ENCODE assay signal across 2 cellular contexts in genomic region chr14:63887899-63888298, GRCh38.
TF ChIP-seq lines count a peak whose summit lies in the region.

No MANE protein-coding gene starts in this region.

TF ChIP-seq in A549, 52 proteins besides CTCF, POLR2A, EP300 and RAD21 (continued from another document):
- no peak for TF ChIP-seq ELK1 (IDR thresholded peaks at IDR 0.05; ENCODE audit: low read depth, low read length)
- TF ChIP-seq FOXS1 (CRISPR knock-in tag; IDR thresholded peaks at IDR 0.05), result no peak

TF ChIP-seq in GM23338, 12 proteins besides CTCF, POLR2A, EP300 and RAD21 (continued from another document):
- TF ChIP-seq ZNF462 (CRISPR knock-in tag; IDR thresholded peaks at IDR 0.05), result no peak
- no peak for TF ChIP-seq POLR2AphosphoS5 (IDR thresholded peaks at IDR 0.05; ENCODE audit: low read depth)
- TF ChIP-seq EZH2 (IDR thresholded peaks at IDR 0.05; ENCODE audit: low read depth, unreplicated experiment), result no peak
